In genomic region chr6:19838442-19839236, GRCh38 we compare ENCODE assay signal across 9 cellular contexts. TPM values are rescaled to one million over a fixed set of nuclear protein-coding genes. Genes with fewer than 3 reads are reported as not detected.
DNase-seq lines count a peak whose midpoint lies in the region; ATAC-seq, FAIRE-seq and TF ChIP-seq lines count a peak whose summit lies in the region.
"Had no signal": no experiment of that assay in that cellular context is flagged by ENCODE, and none has a peak within 500 bp of the region (broad histone marks: within the 10 kb centered on the region; RNA-seq: fewer than 3 reads in every experiment).

No MANE protein-coding gene starts in this region.

- intact Hi-C loops in MCF 10A (cut with micrococcal nuclease) (no loop called here), kidney (cut with DNase I) (no loop called here)

- H3K27me3 ChIP-seq in thoracic aorta (replicated peaks; ENCODE audit: insufficient read depth): no peaks in the 10 kb centered on the region

- CTCF ChIA-PET in MCF 10A (lab: Yijun Ruan, JAX): interaction anchor here (1.0 kb wide), 1 partner anchor 12 kb away, joined by 4 read pairs; no protein-coding TSS in a partner anchor

- H3K4me1 ChIP-seq in ES-I3 (ENCODE audit: insufficient read depth, low read length) (peaks cover 17% of the 10 kb centered on the region), kidney (ENCODE audit: control insufficient read depth in 1 of 2, insufficient read depth in 1 of 2, low read depth in 1 of 2, low read length in 2 of 2) (peaks cover 0 to 5% of the 10 kb centered on the region in 2 donors), thoracic aorta (ENCODE audit: control insufficient read depth in 1 of 2, low read depth in 2 of 2) (peaks cover 0 to 26% of the 10 kb centered on the region in 2 donors)

- no peak overlapping the region for H3K27ac Mint-ChIP-seq in MCF 10A (ENCODE audit: low read depth, unreplicated experiment)

- DNase-seq in NCI-H1105 treated with DMSO at 0.1 percent for 48 hours (lab: John Stamatoyannopoulos, UW) (peak; percentile 95), MCF 10A (ENCODE audit: unreplicated experiment) (peak; percentile 23), kidney (peak; percentile 90), thoracic aorta (ENCODE audit: low spot score) (no peak), COLO829 (ENCODE audit: low spot score) (no peak), hippocampal formation (lab: John Stamatoyannopoulos, UW) (no peak)
- no peak for DNase-seq in activated naive CD4-positive, alpha-beta T cell (lab: John Stamatoyannopoulos, UW)

- H3K9ac ChIP-seq in ES-I3 (ENCODE audit: low read depth, low read length): peak overlapping the region; percentile 66
- peak overlapping the region; percentile 86 to 94 for H3K9ac ChIP-seq in kidney (ENCODE audit: low read length in 2 of 2)

- peaks cover 68% of the 10 kb centered on the region for H3K27me3 Mint-ChIP-seq in MCF 10A (ENCODE audit: insufficient read depth, unreplicated experiment)

- H3K4me3 Mint-ChIP-seq in MCF 10A (ENCODE audit: unreplicated experiment): peak overlapping the region; percentile 57

- H3K9me3 Mint-ChIP-seq in MCF 10A (ENCODE audit: unreplicated experiment): no peaks in the 10 kb centered on the region

- H3K4me3 ChIP-seq in kidney (ENCODE audit: low read length in 2 of 2): peak overlapping the region; percentile 86 to 91
- H3K4me3 ChIP-seq in thoracic aorta: peak overlapping the region; percentile 74

- FAIRE-seq in kidney (lab: Jason Lieb, UNC): no peak

- H3K4me1 Mint-ChIP-seq in MCF 10A (ENCODE audit: insufficient read depth, unreplicated experiment): peaks cover 6% of the 10 kb centered on the region

- H3K36me3 ChIP-seq in ES-I3 (ENCODE audit: insufficient read depth, low read length): no peaks in the 10 kb centered on the region
- H3K36me3 ChIP-seq in kidney (ENCODE audit: control insufficient read depth in 1 of 2, insufficient read depth in 2 of 2, low read length in 2 of 2): no peaks in the 10 kb centered on the region
- H3K36me3 ChIP-seq in thoracic aorta: no peaks in the 10 kb centered on the region

- no peaks in the 10 kb centered on the region for H3K36me3 Mint-ChIP-seq in MCF 10A (ENCODE audit: insufficient read depth, unreplicated experiment)

- no peaks in the 10 kb centered on the region for H3K9me3 ChIP-seq in ES-I3 (ENCODE audit: control insufficient read depth, insufficient read depth, low read length)
- H3K9me3 ChIP-seq in kidney (ENCODE audit: control insufficient read depth in 1 of 2, low read length in 2 of 2): no peaks in the 10 kb centered on the region
- H3K9me3 ChIP-seq in thoracic aorta: no peaks in the 10 kb centered on the region

- TF ChIP-seq CTCF in MCF 10A (IDR thresholded peaks at IDR 0.05; ENCODE audit: unreplicated experiment) (no peak), kidney (IDR thresholded peaks at IDR 0.05; ENCODE audit: borderline replicate concordance, extremely low read depth, insufficient read depth) (no peak), thoracic aorta (IDR thresholded peaks at IDR 0.05) (no peak)

- peak overlapping the region; percentile 92 to 93 for H3K27ac ChIP-seq in kidney (ENCODE audit: low read depth in 2 of 2, low read length in 2 of 2)
- peak overlapping the region; percentile 96 for H3K27ac ChIP-seq in thoracic aorta

- ATAC-seq in thoracic aorta (ENCODE audit: insufficient number of reproducible peaks, low FRiP score, low read depth): no peak

- BruUV-seq in MCF 10A (replicated peaks; lab: Mats Ljungman, UMichigan): no TSS peak

- POLR2A ChIA-PET in MCF 10A (lab: Yijun Ruan, JAX): no interaction called here

RNA-seq across cellular contexts. Expression of gene ID4, which starts 1.5 kb away (rescaled TPM):
- not detected in 2 replicates for total RNA-seq in MCF 10A (2022)
- 60.4 TPM for total RNA-seq in kidney
- 17.9 TPM for polyA plus RNA-seq in kidney (ENCODE audit: insufficient read depth, low read depth, low replicate concordance)
- total RNA-seq in thoracic aorta: 100 to 1,000 TPM in 1 of 2 donors, 10 to 100 TPM in 1; 83.3 to 130 TPM
- total RNA-seq: LHCN-M2 had no signal

Comparison
In these comparisons a context has a peak if more than half of its experiments do, and no peak if none do; other contexts are left out.
1. DNase-seq: peak in NCI-H1105 treated with DMSO at 0.1 percent for 48 hours (single experiment), MCF 10A (single experiment) and kidney (single experiment); none in thoracic aorta (single experiment), COLO829 (single experiment), activated naive CD4-positive, alpha-beta T cell (0 of 4) and hippocampal formation (0 of 2).
2. RNA of gene ID4, which starts 1.5 kb away (total RNA-seq): 83.3 to 130 TPM in thoracic aorta and 60.4 TPM in kidney (single experiment); not detected in MCF 10A; every median in the first group is over 10 times any median in the second.